17 cellular contexts compared by ENCODE assay signal in genomic region chr7:117065585-117066150, GRCh38.
"Had no signal": no experiment of that assay in that cellular context is flagged by ENCODE, and none has a peak within 500 bp of the region (broad histone marks: within the 10 kb centered on the region; RNA-seq: fewer than 3 reads in every experiment).

No MANE protein-coding gene starts in this region.

- ATAC-seq: gastrocnemius medialis; natural killer cell treated with Interleukin-12 subunit alpha and Interleukin-12 subunit beta and Interleukin-15 and Interleukin-18, amount 100 ng/mL, for 72 hours; stimulated activated effector memory CD8-positive, alpha-beta T cell treated with anti-CD3 and anti-CD28 coated beads, Interleukin-12 subunit alpha, Interleukin-12 subunit beta, amount 100 ng/mL, for 72 hours had no signal

- H3K27me3 Mint-ChIP-seq: activated naive CD8-positive, alpha-beta T cell; natural killer cell treated with Interleukin-12 subunit alpha and Interleukin-12 subunit beta and Interleukin-15 and Interleukin-18, amount 100 ng/mL, for 72 hours had no signal

- H3K4me1 ChIP-seq: colonic mucosa, testis had no signal

- H3K9me3 ChIP-seq: colonic mucosa, gastrocnemius medialis, sigmoid colon, testis, upper lobe of left lung had no signal

- H3K9me3 Mint-ChIP-seq: activated T-helper 1 cell treated with anti-CD3 and anti-CD28 coated beads, Interleukin-12 subunit alpha, Interleukin-12 subunit beta, Interleukin-2, Interleukin-4 antibody, amounts not matched to agents 30 ng/mL and 10 ng/mL and 1 ng/mL, durations not matched to agents 14 hours and 24 hours and 36 hours; natural killer cell treated with Interleukin-12 subunit alpha and Interleukin-12 subunit beta and Interleukin-15 and Interleukin-18, amount 100 ng/mL, for 72 hours; stimulated activated effector memory CD8-positive, alpha-beta T cell treated with anti-CD3 and anti-CD28 coated beads, Interleukin-12 subunit alpha, Interleukin-12 subunit beta, amount 100 ng/mL, for 72 hours had no signal

- H3K36me3 ChIP-seq: colonic mucosa, gastrocnemius medialis, sigmoid colon, upper lobe of left lung had no signal

- H3K27ac Mint-ChIP-seq: activated naive CD8-positive, alpha-beta T cell; activated T-helper 1 cell treated with anti-CD3 and anti-CD28 coated beads, Interleukin-12 subunit alpha, Interleukin-12 subunit beta, Interleukin-2, Interleukin-4 antibody, amounts not matched to agents 30 ng/mL and 10 ng/mL and 1 ng/mL, durations not matched to agents 14 hours and 24 hours and 36 hours; natural killer cell treated with Interleukin-12 subunit alpha and Interleukin-12 subunit beta and Interleukin-15 and Interleukin-18, amount 100 ng/mL, for 72 hours; stimulated activated effector memory CD8-positive, alpha-beta T cell treated with anti-CD3 and anti-CD28 coated beads, Interleukin-12 subunit alpha, Interleukin-12 subunit beta, amount 100 ng/mL, for 72 hours had no signal

- DNase-seq: activated CD4-positive, alpha-beta T cell treated with anti-CD3 and anti-CD28 coated beads for 1 hour; activated CD4-positive, alpha-beta T cell treated with anti-CD3 and anti-CD28 coated beads, Interleukin-2, amount 50 U/mL, for 4 hours; activated T-cell treated with anti-CD3 and anti-CD28 coated beads for 4 hours; amniotic stem cell; colonic mucosa; gastrocnemius medialis; head of caudate nucleus; sigmoid colon; stimulated activated CD4-positive, alpha-beta T cell treated with anti-CD3 and anti-CD28 coated beads, Interleukin-4, amount 100 ng/mL, for 24 hours; T-helper 2 cell; testis had no signal

- H3K4me3 Mint-ChIP-seq: activated naive CD8-positive, alpha-beta T cell; activated T-helper 1 cell treated with anti-CD3 and anti-CD28 coated beads, Interleukin-12 subunit alpha, Interleukin-12 subunit beta, Interleukin-2, Interleukin-4 antibody, amounts not matched to agents 30 ng/mL and 10 ng/mL and 1 ng/mL, durations not matched to agents 14 hours and 24 hours and 36 hours; natural killer cell treated with Interleukin-12 subunit alpha and Interleukin-12 subunit beta and Interleukin-15 and Interleukin-18, amount 100 ng/mL, for 72 hours; stimulated activated effector memory CD8-positive, alpha-beta T cell treated with anti-CD3 and anti-CD28 coated beads, Interleukin-12 subunit alpha, Interleukin-12 subunit beta, amount 100 ng/mL, for 72 hours had no signal

- H3K27me3 ChIP-seq: colonic mucosa, gastrocnemius medialis, sigmoid colon, testis, upper lobe of left lung had no signal

- H3K36me3 Mint-ChIP-seq: natural killer cell treated with Interleukin-12 subunit alpha and Interleukin-12 subunit beta and Interleukin-15 and Interleukin-18, amount 100 ng/mL, for 72 hours; stimulated activated effector memory CD8-positive, alpha-beta T cell treated with anti-CD3 and anti-CD28 coated beads, Interleukin-12 subunit alpha, Interleukin-12 subunit beta, amount 100 ng/mL, for 72 hours had no signal

- H3K27ac ChIP-seq: colonic mucosa, gastrocnemius medialis, sigmoid colon, testis, upper lobe of left lung, VCaP had no signal

- H3K4me3 ChIP-seq: colonic mucosa, gastrocnemius medialis, sigmoid colon, testis, upper lobe of left lung had no signal
